ENCODE assay signal across 8 cellular contexts in genomic region chr2:202780514-202781021, GRCh38.
DNase-seq lines count a peak whose midpoint lies in the region; ATAC-seq and TF ChIP-seq lines count a peak whose summit lies in the region.

No MANE protein-coding gene starts in this region.

- no peak for DNase-seq in GM23338 (ENCODE audit: low spot score)
- peak; percentile 85 for DNase-seq in IMR-90
- DNase-seq in kidney tubule cell (ENCODE audit: low spot score), result peak; percentile 96
- DNase-seq in chondrocyte (ENCODE audit: low spot score), result no peak
- no peak for DNase-seq in hippocampal formation (lab: John Stamatoyannopoulos, UW)
- no peak for DNase-seq in amygdala (lab: John Stamatoyannopoulos, UW)
- DNase-seq in left lung, result no peak

- H2BK20ac ChIP-seq in IMR-90 (ENCODE audit: low read depth, low read length), result no peak overlapping the region

- no peak overlapping the region for H3K4me3 Mint-ChIP-seq in GM23338
- no peak overlapping the region for H3K4me3 Mint-ChIP-seq in chondrocyte (ENCODE audit: unreplicated experiment)

- no peaks in the 10 kb centered on the region for H3K79me2 ChIP-seq in GM23338 (replicated peaks; ENCODE audit: insufficient read depth)

- H2AK9ac ChIP-seq in IMR-90 (replicated peaks; ENCODE audit: low read depth, low read length, poor library complexity), result no peak overlapping the region

- no peak overlapping the region for H3K4me3 ChIP-seq in GM23338
- no peak overlapping the region for H3K4me3 ChIP-seq in IMR-90 (ENCODE audit: insufficient read depth, low read depth, low read length)
- H3K4me3 ChIP-seq in left lung, result no peak overlapping the region

- peak overlapping the region; percentile 35; the same call in 1 of the 2 replicates for H3K14ac ChIP-seq in IMR-90 (replicated peaks; ENCODE audit: low read depth, low read length)

- H3K23ac ChIP-seq in IMR-90 (ENCODE audit: low read depth, low read length), result no peak overlapping the region

- dilution Hi-C loops in IMR-90 (cut with HindIII; ENCODE audit: low sequenced_read_pairs, unreplicated experiment), result no loop called here

- H3K27me3 Mint-ChIP-seq in GM23338 (ENCODE audit: insufficient read depth, low read depth, poor library complexity), result no peaks in the 10 kb centered on the region
- H3K27me3 Mint-ChIP-seq in chondrocyte (ENCODE audit: low read depth), result no peaks in the 10 kb centered on the region

- no peak overlapping the region for H2BK15ac ChIP-seq in IMR-90 (ENCODE audit: low read depth, low read length)

- no peak for TF ChIP-seq RAD21 in IMR-90 (IDR thresholded peaks at IDR 0.05; ENCODE audit: low read length)

- no peak for TF ChIP-seq CTCF in GM23338 (conservative IDR thresholded peaks at IDR 0.05; ENCODE audit: low read depth in 2 of 2)
- TF ChIP-seq CTCF in IMR-90 (conservative IDR thresholded peaks at IDR 0.05; ENCODE audit: low read depth, low read length), result no peak
- no peak for TF ChIP-seq CTCF in chondrocyte (IDR thresholded peaks at IDR 0.05)
- no peak for TF ChIP-seq CTCF in left lung (IDR thresholded peaks at IDR 0.05)

- no peaks in the 10 kb centered on the region for H3F3A ChIP-seq in GM23338 (replicated peaks; ENCODE audit: low read depth)

- no peak overlapping the region for H4K8ac ChIP-seq in IMR-90 (ENCODE audit: low read depth in 2 of 2, low read length in 2 of 2)

- POLR2A ChIA-PET in IMR-90 (lab: Charles Lee; ENCODE audit: unreplicated experiment), result no interaction called here

- H3K9me1 ChIP-seq in IMR-90 (ENCODE audit: insufficient read depth, low read length), result no peaks in the 10 kb centered on the region

- H3K56ac ChIP-seq in IMR-90 (ENCODE audit: extremely low read depth, insufficient read depth, low read length), result no peak overlapping the region

- H4K5ac ChIP-seq in IMR-90 (ENCODE audit: low read depth, low read length), result peak overlapping the region; percentile 24; the same call in 1 of the 2 replicates

- no peak overlapping the region for H3K4me2 ChIP-seq in GM23338
- peak overlapping the region; percentile 17; the same call in 1 of the 2 replicates for H3K4me2 ChIP-seq in IMR-90 (ENCODE audit: low read depth, low read length)

- in situ Hi-C loops in IMR-90 (cut with MboI; ENCODE audit: low sequenced_read_pairs), result no loop called here

- H3K27ac Mint-ChIP-seq in GM23338 (0 out of 2 replicates have a peak overlapping the region, but pooled peaks have one; percentile 19), chondrocyte (ENCODE audit: unreplicated experiment) (no peak overlapping the region)

- TF ChIP-seq POLR2A in IMR-90 (IDR thresholded peaks at IDR 0.05; ENCODE audit: low read depth, low read length), result no peak

- CTCF ChIA-PET in IMR-90 (lab: Yijun Ruan, JAX), result no interaction called here

- no peaks in the 10 kb centered on the region for H3K4me1 Mint-ChIP-seq in GM23338
- no peaks in the 10 kb centered on the region for H3K4me1 Mint-ChIP-seq in chondrocyte (ENCODE audit: low read depth)

- H3K9me3 ChIP-seq in IMR-90 (ENCODE audit: control insufficient read depth, insufficient read depth, low read length) (no peaks in the 10 kb centered on the region), left lung (no peaks in the 10 kb centered on the region)

- no peak overlapping the region for H3K9ac ChIP-seq in IMR-90 (ENCODE audit: low read depth, low read length)

- BruUV-seq in IMR-90 (replicated peaks; lab: Mats Ljungman, UMichigan), result no TSS peak

- H2AK5ac ChIP-seq in IMR-90 (ENCODE audit: low read depth, low read length), result no peak overlapping the region

- peak overlapping the region; percentile 20; the same call in 1 of the 2 replicates for H3K4ac ChIP-seq in IMR-90 (ENCODE audit: low read depth, low read length)

- no peak overlapping the region for H3K18ac ChIP-seq in IMR-90 (ENCODE audit: low read depth, low read length)

- no peak overlapping the region for H4K91ac ChIP-seq in IMR-90 (ENCODE audit: insufficient read depth, low read depth, low read length)

- H4K20me1 ChIP-seq in GM23338 (replicated peaks; ENCODE audit: insufficient read depth) (no peaks in the 10 kb centered on the region), IMR-90 (ENCODE audit: insufficient read depth, low read length) (no peaks in the 10 kb centered on the region)

- peaks cover 15% of the 10 kb centered on the region; the same call in 2 of the 3 replicates for H3K36me3 Mint-ChIP-seq in GM23338 (ENCODE audit: low read depth)
- H3K36me3 Mint-ChIP-seq in chondrocyte (ENCODE audit: low read depth), result peaks cover 9% of the 10 kb centered on the region

- ATAC-seq in GM18868 (IDR thresholded peaks at IDR 0.05; ENCODE audit: unreplicated experiment) (peak; percentile 98), GM23338 (no peak), IMR-90 (ENCODE audit: low read depth) (peak; percentile 61), left lung (no peak)

- H3K9me2 ChIP-seq in GM23338 (ENCODE audit: insufficient read depth), result no peaks in the 10 kb centered on the region

- no peaks in the 10 kb centered on the region for H3K9me3 Mint-ChIP-seq in GM23338
- H3K9me3 Mint-ChIP-seq in chondrocyte (ENCODE audit: low read depth), result no peaks in the 10 kb centered on the region

- H3K27ac ChIP-seq in GM23338 (ENCODE audit: low read depth) (no peak overlapping the region), IMR-90 (ENCODE audit: insufficient read depth, low read length) (no peak overlapping the region), left lung (no peak overlapping the region)

- intact Hi-C loops in IMR-90 (cut with micrococcal nuclease) (no loop called here), left lung (cut with DNase I) (no loop called here)

- no peaks in the 10 kb centered on the region for H3K4me1 ChIP-seq in GM23338 (ENCODE audit: insufficient read depth)
- H3K4me1 ChIP-seq in IMR-90 (ENCODE audit: control insufficient read depth, insufficient read depth, low read length), result peaks cover 3% of the 10 kb centered on the region
- H3K4me1 ChIP-seq in left lung, result no peaks in the 10 kb centered on the region

- H3K36me3 ChIP-seq in GM23338 (ENCODE audit: insufficient read depth), result no peaks in the 10 kb centered on the region
- H3K36me3 ChIP-seq in IMR-90 (ENCODE audit: control insufficient read depth, insufficient read depth, low read length), result 0 out of 2 replicates have a peak, but pooled peaks cover 4% of the 10 kb centered on the region
- H3K36me3 ChIP-seq in left lung, result no peaks in the 10 kb centered on the region

- no peak overlapping the region for H2BK5ac ChIP-seq in IMR-90 (ENCODE audit: low read depth, low read length, poor library complexity, severe bottlenecking)

- no peak overlapping the region for H2BK120ac ChIP-seq in IMR-90 (ENCODE audit: low read depth, low read length)

- H3K79me1 ChIP-seq in IMR-90 (ENCODE audit: low read depth in 1 of 2, low read length in 2 of 2), result no peaks in the 10 kb centered on the region

- H3K27me3 ChIP-seq in GM23338 (ENCODE audit: insufficient read depth) (no peaks in the 10 kb centered on the region), IMR-90 (ENCODE audit: control insufficient read depth, insufficient read depth, low read length) (no peaks in the 10 kb centered on the region), left lung (no peaks in the 10 kb centered on the region)

- H2AFZ ChIP-seq in GM23338 (no peak overlapping the region), IMR-90 (replicated peaks; ENCODE audit: low read length, poor library complexity) (no peak overlapping the region)

TF ChIP-seq in IMR-90, 13 proteins besides CTCF, POLR2A, EP300 and RAD21:
- TF ChIP-seq FOS (IDR thresholded peaks at IDR 0.05; ENCODE audit: low read depth, low read length) (peak; percentile 90), MAZ (IDR thresholded peaks at IDR 0.05; ENCODE audit: borderline replicate concordance, low read depth, low read length) (no peak), BHLHE40 (IDR thresholded peaks at IDR 0.05; ENCODE audit: low read depth, low read length) (peak; percentile 63; the same call in 1 of the 2 replicates)

Comparison
In these comparisons a context has a peak if more than half of its experiments do, and no peak if none do; other contexts are left out.
1. ATAC-seq: peak in GM18868 (single experiment) and IMR-90 (single experiment); none in GM23338 (single experiment) and left lung (single experiment).
2. DNase-seq: peak in IMR-90 (single experiment) and kidney tubule cell (single experiment); none in GM23338 (single experiment), chondrocyte (single experiment), hippocampal formation (0 of 2), amygdala (0 of 56) and left lung (0 of 2).